8 cellular contexts compared by ENCODE assay signal in the genomic region with DNA sequence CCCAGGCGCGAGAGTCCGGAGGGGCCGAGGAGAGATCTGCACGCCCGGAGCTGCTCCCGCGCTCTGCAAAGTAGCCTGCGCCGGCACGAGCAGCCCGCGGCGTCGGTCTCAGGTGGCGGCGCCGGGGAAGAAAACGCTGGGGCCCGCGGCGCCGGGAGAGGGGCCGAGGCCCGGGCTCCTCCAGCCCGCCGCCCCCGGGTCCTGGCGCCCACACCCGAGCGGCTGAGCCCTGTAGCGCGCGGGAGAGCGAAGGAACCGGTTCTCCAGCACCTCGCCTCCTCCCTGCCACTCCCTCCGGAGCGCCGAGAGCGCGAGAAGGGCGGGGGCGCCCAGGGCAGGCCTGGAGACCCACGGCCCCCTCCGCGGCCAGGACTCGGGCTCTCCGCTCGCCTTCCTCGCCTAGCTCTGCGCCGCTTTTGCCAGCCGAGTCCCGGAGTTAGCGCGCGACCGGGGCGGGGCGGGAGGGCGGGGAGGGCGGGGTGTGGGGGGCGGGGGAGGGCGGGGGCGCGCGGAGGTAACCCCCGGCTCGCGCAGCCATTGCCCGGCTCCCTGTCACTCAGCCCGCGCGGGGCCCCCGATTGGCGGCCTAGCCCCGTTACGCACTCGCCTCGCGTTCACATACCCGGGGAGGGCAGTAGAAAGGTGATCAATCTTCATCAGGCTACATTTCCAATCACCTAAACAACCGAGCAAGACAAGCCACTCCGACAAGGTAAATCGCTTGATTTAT. TPM values are rescaled to one million over a fixed set of nuclear protein-coding genes. Genes with fewer than 3 reads are reported as not detected.
DNase-seq lines count a peak whose midpoint lies in the region; ATAC-seq and TF ChIP-seq lines count a peak whose summit lies in the region.

TSS of gene OTX1 (plus strand) at position 645 of the 730 bp plus-strand sequence. CDS start 2,161 bp downstream, outside the sequence.

- peak within 1 kb of the TSS; percentile 81 to 93 for H3K4me3 ChIP-seq in DND-41 (ENCODE audit: low read depth in 1 of 2, low read length in 2 of 2)

- H3K79me2 ChIP-seq in DND-41 (ENCODE audit: insufficient read depth, low read length), result peaks cover 22% of the 10 kb centered on the region

- peaks cover 57% of the 10 kb centered on the region for H3K4me1 Mint-ChIP-seq in osteocyte (ENCODE audit: unreplicated experiment)

- H3K9me3 ChIP-seq in DND-41 (ENCODE audit: insufficient read depth, low read length, severe bottlenecking), result no peaks in the 10 kb centered on the region

- peaks cover 89% of the 10 kb centered on the region for H3K27me3 Mint-ChIP-seq in osteocyte (ENCODE audit: unreplicated experiment)

- H3K4me1 ChIP-seq in DND-41 (ENCODE audit: insufficient read depth, low read length), result peaks cover 28% of the 10 kb centered on the region
- peaks cover 11% of the 10 kb centered on the region for H3K4me1 ChIP-seq in foreskin keratinocyte

- H3K36me3 Mint-ChIP-seq in osteocyte (ENCODE audit: unreplicated experiment), result peaks cover 19% of the 10 kb centered on the region

- H3K36me3 ChIP-seq in DND-41 (ENCODE audit: insufficient read depth, low read length), result peaks cover 38% of the 10 kb centered on the region

- peak within 1 kb of the TSS; percentile 79 for H3K9ac ChIP-seq in DND-41 (ENCODE audit: low read depth, low read length)

- H3K4me3 Mint-ChIP-seq in osteocyte (ENCODE audit: unreplicated experiment), result peak within 1 kb of the TSS; percentile 75

- DNase-seq in DND-41, result peak; percentile 88
- peak; percentile 90 for DNase-seq in NCI-H748 (lab: John Stamatoyannopoulos, UW; ENCODE audit: unreplicated experiment)
- DNase-seq in activated CD8-positive, alpha-beta memory T cell treated with anti-CD3 and anti-CD28 coated beads, Interleukin-2, amount 50 U/mL, for 4 hours, result peak; percentile 57
- DNase-seq in foreskin keratinocyte, result peak; percentile 64 to 77
- DNase-seq in osteocyte (ENCODE audit: extremely low spot score, unreplicated experiment), result no peak
- no peak for DNase-seq in dedifferentiated amniotic fluid mesenchymal stem cell (ENCODE audit: extremely low spot score)

- H3K9me3 Mint-ChIP-seq in osteocyte (ENCODE audit: unreplicated experiment), result no peaks in the 10 kb centered on the region

- H3K4me2 ChIP-seq in DND-41 (ENCODE audit: insufficient read depth, low read length), result peak within 1 kb of the TSS; percentile 96

- no peak within 1 kb of the TSS for H3K27ac Mint-ChIP-seq in osteocyte (ENCODE audit: unreplicated experiment)

- no peaks in the 10 kb centered on the region for H4K20me1 ChIP-seq in DND-41 (ENCODE audit: insufficient read depth, low read length)

- peak within 1 kb of the TSS; percentile 93 for H2AFZ ChIP-seq in DND-41 (ENCODE audit: low read depth, low read length)

- H3K27me3 ChIP-seq in DND-41 (ENCODE audit: insufficient read depth, low read length, poor library complexity), result peaks cover 5% of the 10 kb centered on the region
- H3K27me3 ChIP-seq in foreskin keratinocyte, result no peaks in the 10 kb centered on the region

- peak within 1 kb of the TSS; percentile 86 for H3K27ac ChIP-seq in DND-41 (ENCODE audit: low read length)
- H3K27ac ChIP-seq in foreskin keratinocyte, result peak within 1 kb of the TSS; percentile 72

- ATAC-seq in DND-41 (ENCODE audit: insufficient read depth, low read depth) (peak; percentile 90), GM21381 (IDR thresholded peaks at IDR 0.05; ENCODE audit: unreplicated experiment) (peak; percentile 81), HG03575 (IDR thresholded peaks at IDR 0.05; ENCODE audit: extremely low read depth, insufficient number of reproducible peaks, low FRiP score, unreplicated experiment) (peak; percentile 72), foreskin keratinocyte (peak; percentile 79)

- TF ChIP-seq CTCF in DND-41 (IDR thresholded peaks at IDR 0.05; ENCODE audit: borderline replicate concordance, extremely low read depth, low read length, poor library complexity, severe bottlenecking), result no peak
- TF ChIP-seq CTCF in foreskin keratinocyte (conservative IDR thresholded peaks at IDR 0.05), result no peak
- no peak for TF ChIP-seq CTCF in osteocyte (IDR thresholded peaks at IDR 0.05)

RNA-seq across cellular contexts. Expression of gene OTX1, which starts in this region (rescaled TPM):
- total RNA-seq in foreskin keratinocyte, result 3.8 and 4.5 TPM in 2 replicates
- 3.0 and 3.4 TPM in 2 replicates for polyA plus RNA-seq in foreskin keratinocyte
- not detected in 2 replicates for total RNA-seq in osteocyte

Comparison
In these comparisons a context has a peak if more than half of its experiments do, and no peak if none do; other contexts are left out.
1. DNase-seq: peak in DND-41 (single experiment), NCI-H748 (single experiment), activated CD8-positive, alpha-beta memory T cell treated with anti-CD3 and anti-CD28 coated beads, Interleukin-2, amount 50 U/mL, for 4 hours (single experiment) and foreskin keratinocyte (2 of 2); none in osteocyte (single experiment) and dedifferentiated amniotic fluid mesenchymal stem cell (single experiment).
2. Peak in every context shown above with its lines, with median percentiles within 50 percentile points of each other: ATAC-seq.